ENCODE assay signal across 1 cellular context in the genomic region with DNA sequence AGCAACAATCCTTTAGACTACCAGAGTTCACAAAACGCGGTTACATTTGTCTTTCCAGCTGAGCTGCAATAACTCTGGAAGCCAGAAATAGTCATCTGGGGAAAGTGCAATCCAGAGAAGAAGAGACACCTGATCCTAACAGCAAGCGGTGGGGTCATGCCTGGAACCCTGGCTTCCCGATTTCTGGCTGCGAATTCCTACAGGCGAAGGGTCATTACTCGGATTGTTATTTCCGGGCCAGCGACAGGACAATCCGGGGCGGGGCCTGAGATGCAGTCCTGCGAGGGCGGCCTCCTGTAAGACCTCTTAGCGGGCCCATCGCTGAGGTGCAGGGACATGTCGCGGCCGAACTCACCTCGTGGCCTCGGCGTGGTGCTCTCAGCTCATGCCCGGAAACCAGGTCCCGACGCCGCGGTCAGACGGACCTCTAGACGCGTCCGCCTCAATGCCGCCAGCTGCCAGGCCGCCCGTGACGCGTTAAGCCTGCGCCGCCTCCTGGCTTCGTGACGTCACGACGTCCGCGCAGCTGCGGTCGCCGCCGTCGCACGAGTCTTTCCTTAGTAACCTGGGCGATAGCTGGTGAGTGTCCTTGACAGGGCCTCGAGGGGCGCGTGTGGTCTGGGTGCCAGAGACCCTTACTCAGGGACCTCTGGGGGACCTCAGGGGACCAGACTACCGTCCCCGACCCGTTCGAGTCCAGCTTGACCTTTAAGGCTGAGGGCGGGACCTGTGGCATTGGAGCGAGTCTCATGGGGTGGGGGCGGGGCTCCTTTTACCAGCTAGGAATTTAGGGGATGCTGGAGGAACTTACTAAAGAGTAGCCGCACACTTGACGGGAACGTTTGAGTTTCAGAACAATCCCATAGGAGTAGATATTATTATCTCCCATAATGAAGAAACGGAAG.
TF ChIP-seq lines count a peak whose summit lies in the region.

A gene with protein sequence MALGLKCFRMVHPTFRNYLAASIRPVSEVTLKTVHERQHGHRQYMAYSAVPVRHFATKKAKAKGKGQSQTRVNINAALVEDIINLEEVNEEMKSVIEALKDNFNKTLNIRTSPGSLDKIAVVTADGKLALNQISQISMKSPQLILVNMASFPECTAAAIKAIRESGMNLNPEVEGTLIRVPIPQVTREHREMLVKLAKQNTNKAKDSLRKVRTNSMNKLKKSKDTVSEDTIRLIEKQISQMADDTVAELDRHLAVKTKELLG (plus strand): TSS at position 523 of the 905 bp plus-strand sequence. CDS start 6,010 bp downstream, outside the sequence.
A gene with protein sequence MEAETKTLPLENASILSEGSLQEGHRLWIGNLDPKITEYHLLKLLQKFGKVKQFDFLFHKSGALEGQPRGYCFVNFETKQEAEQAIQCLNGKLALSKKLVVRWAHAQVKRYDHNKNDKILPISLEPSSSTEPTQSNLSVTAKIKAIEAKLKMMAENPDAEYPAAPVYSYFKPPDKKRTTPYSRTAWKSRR (minus strand): TSS at position 481 of the 905 bp plus-strand sequence. CDS start 3,348 bp downstream, outside the sequence.

TF ChIP-seq in HepG2, 621 proteins besides CTCF, POLR2A, EP300 and RAD21 (continues in another document):
- peak; percentile 23; the same call in 1 of the 2 replicates for TF ChIP-seq KLF9 (CRISPR knock-in tag; IDR thresholded peaks at IDR 0.05; ENCODE audit: low read depth)
- TF ChIP-seq ZNF605 (CRISPR knock-in tag; IDR thresholded peaks at IDR 0.05), result peak; percentile 98
- peak; percentile 81; the same call in 1 of the 2 replicates for TF ChIP-seq ZSCAN22 (CRISPR knock-in tag; IDR thresholded peaks at IDR 0.05)
- TF ChIP-seq, protein P1, sequence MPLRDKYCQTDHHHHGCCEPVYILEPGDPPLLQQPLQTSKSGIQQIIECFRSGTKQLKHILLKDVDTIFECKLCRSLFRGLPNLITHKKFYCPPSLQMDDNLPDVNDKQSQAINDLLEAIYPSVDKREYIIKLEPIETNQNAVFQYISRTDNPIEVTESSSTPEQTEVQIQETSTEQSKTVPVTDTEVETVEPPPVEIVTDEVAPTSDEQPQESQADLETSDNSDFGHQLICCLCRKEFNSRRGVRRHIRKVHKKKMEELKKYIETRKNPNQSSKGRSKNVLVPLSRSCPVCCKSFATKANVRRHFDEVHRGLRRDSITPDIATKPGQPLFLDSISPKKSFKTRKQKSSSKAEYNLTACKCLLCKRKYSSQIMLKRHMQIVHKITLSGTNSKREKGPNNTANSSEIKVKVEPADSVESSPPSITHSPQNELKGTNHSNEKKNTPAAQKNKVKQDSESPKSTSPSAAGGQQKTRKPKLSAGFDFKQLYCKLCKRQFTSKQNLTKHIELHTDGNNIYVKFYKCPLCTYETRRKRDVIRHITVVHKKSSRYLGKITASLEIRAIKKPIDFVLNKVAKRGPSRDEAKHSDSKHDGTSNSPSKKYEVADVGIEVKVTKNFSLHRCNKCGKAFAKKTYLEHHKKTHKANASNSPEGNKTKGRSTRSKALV (CRISPR knock-in tag; IDR thresholded peaks at IDR 0.05), result no peak
- TF ChIP-seq ZNF660 (CRISPR knock-in tag; IDR thresholded peaks at IDR 0.05; ENCODE audit: borderline replicate concordance, low read depth), result no peak
- TF ChIP-seq, protein P2, sequence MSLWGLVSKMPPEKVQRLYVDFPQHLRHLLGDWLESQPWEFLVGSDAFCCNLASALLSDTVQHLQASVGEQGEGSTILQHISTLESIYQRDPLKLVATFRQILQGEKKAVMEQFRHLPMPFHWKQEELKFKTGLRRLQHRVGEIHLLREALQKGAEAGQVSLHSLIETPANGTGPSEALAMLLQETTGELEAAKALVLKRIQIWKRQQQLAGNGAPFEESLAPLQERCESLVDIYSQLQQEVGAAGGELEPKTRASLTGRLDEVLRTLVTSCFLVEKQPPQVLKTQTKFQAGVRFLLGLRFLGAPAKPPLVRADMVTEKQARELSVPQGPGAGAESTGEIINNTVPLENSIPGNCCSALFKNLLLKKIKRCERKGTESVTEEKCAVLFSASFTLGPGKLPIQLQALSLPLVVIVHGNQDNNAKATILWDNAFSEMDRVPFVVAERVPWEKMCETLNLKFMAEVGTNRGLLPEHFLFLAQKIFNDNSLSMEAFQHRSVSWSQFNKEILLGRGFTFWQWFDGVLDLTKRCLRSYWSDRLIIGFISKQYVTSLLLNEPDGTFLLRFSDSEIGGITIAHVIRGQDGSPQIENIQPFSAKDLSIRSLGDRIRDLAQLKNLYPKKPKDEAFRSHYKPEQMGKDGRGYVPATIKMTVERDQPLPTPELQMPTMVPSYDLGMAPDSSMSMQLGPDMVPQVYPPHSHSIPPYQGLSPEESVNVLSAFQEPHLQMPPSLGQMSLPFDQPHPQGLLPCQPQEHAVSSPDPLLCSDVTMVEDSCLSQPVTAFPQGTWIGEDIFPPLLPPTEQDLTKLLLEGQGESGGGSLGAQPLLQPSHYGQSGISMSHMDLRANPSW (CRISPR knock-in tag; IDR thresholded peaks at IDR 0.05; ENCODE audit: borderline replicate concordance), result no peak
- TF ChIP-seq ZNF264 (CRISPR knock-in tag; IDR thresholded peaks at IDR 0.05), result peak; percentile 27; the same call in 1 of the 2 replicates
- no peak for TF ChIP-seq MAFG (CRISPR knock-in tag; IDR thresholded peaks at IDR 0.05)
- TF ChIP-seq ZC3H13 (CRISPR knock-in tag; IDR thresholded peaks at IDR 0.05), result 0 out of 2 replicates have a peak, but pooled peaks have one; percentile 54
- TF ChIP-seq ZNF788 (CRISPR knock-in tag; IDR thresholded peaks at IDR 0.05; ENCODE audit: borderline replicate concordance), result peak; percentile 98; the same call in 1 of the 2 replicates
- no peak for TF ChIP-seq SNRNP70 (IDR thresholded peaks at IDR 0.05; ENCODE audit: low read depth, low read length)
- peak; percentile 84; the same call in 1 of the 2 replicates for TF ChIP-seq ZNF431 (CRISPR knock-in tag; IDR thresholded peaks at IDR 0.05; ENCODE audit: borderline replicate concordance, low read depth)
- TF ChIP-seq, protein P3, sequence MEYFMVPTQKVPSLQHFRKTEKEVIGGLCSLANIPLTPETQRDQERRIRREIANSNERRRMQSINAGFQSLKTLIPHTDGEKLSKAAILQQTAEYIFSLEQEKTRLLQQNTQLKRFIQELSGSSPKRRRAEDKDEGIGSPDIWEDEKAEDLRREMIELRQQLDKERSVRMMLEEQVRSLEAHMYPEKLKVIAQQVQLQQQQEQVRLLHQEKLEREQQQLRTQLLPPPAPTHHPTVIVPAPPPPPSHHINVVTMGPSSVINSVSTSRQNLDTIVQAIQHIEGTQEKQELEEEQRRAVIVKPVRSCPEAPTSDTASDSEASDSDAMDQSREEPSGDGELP (IDR thresholded peaks at IDR 0.05; ENCODE audit: borderline replicate concordance, low read depth), result peak; percentile 89; the same call in 1 of the 2 replicates
- no peak for TF ChIP-seq ZNF468 (CRISPR knock-in tag; IDR thresholded peaks at IDR 0.05)
- no peak for TF ChIP-seq ZNF644 (CRISPR knock-in tag; IDR thresholded peaks at IDR 0.05; ENCODE audit: low read depth)
- TF ChIP-seq, protein P4, sequence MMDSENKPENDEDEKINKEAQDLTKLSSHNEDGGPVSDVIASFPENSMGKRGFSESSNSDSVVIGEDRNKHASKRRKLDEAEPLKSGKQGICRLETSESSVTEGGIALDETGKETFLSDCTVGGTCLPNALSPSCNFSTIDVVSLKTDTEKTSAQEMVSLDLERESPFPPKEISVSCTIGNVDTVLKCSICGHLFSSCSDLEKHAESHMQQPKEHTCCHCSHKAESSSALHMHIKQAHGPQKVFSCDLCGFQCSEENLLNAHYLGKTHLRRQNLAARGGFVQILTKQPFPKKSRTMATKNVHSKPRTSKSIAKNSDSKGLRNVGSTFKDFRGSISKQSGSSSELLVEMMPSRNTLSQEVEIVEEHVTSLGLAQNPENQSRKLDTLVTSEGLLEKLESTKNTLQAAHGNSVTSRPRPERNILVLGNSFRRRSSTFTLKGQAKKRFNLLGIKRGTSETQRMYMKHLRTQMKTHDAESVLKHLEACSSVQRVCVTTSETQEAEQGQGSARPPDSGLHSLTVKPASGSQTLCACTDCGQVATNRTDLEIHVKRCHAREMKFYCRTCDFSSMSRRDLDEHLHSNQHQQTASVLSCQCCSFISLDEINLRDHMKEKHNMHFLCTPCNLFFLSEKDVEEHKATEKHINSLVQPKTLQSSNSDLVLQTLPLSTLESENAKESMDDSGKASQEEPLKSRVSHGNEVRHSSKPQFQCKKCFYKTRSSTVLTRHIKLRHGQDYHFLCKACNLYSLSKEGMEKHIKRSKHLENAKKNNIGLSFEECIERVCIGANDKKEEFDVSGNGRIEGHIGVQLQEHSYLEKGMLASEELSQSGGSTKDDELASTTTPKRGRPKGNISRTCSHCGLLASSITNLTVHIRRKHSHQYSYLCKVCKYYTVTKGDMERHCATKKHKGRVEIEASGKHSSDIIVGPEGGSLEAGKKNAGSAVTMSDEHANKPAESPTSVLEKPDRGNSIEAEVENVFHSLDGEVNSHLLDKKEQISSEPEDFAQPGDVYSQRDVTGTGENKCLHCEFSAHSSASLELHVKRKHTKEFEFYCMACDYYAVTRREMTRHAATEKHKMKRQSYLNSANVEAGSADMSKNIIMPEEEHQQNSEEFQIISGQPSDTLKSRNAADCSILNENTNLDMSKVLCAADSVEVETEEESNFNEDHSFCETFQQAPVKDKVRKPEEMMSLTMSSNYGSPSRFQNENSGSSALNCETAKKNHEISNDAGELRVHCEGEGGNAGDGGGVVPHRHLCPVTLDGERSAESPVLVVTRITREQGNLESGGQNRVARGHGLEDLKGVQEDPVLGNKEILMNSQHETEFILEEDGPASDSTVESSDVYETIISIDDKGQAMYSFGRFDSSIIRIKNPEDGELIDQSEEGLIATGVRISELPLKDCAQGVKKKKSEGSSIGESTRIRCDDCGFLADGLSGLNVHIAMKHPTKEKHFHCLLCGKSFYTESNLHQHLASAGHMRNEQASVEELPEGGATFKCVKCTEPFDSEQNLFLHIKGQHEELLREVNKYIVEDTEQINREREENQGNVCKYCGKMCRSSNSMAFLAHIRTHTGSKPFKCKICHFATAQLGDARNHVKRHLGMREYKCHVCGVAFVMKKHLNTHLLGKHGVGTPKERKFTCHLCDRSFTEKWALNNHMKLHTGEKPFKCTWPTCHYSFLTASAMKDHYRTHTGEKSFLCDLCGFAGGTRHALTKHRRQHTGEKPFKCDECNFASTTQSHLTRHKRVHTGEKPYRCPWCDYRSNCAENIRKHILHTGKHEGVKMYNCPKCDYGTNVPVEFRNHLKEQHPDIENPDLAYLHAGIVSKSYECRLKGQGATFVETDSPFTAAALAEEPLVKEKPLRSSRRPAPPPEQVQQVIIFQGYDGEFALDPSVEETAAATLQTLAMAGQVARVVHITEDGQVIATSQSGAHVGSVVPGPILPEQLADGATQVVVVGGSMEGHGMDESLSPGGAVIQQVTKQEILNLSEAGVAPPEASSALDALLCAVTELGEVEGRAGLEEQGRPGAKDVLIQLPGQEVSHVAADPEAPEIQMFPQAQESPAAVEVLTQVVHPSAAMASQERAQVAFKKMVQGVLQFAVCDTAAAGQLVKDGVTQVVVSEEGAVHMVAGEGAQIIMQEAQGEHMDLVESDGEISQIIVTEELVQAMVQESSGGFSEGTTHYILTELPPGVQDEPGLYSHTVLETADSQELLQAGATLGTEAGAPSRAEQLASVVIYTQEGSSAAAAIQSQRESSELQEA (CRISPR knock-in tag; IDR thresholded peaks at IDR 0.05; ENCODE audit: not compliant biosample characterization), result no peak
- no peak for TF ChIP-seq SRSF9 (IDR thresholded peaks at IDR 0.05; ENCODE audit: borderline replicate concordance, insufficient read depth, low read depth, low read length, poor library complexity, severe bottlenecking)
- TF ChIP-seq NFE2L1 (CRISPR knock-in tag; IDR thresholded peaks at IDR 0.05; ENCODE audit: borderline replicate concordance), result peak; percentile 40; the same call in 1 of the 2 replicates
- TF ChIP-seq, protein P5, sequence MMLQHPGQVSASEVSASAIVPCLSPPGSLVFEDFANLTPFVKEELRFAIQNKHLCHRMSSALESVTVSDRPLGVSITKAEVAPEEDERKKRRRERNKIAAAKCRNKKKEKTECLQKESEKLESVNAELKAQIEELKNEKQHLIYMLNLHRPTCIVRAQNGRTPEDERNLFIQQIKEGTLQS (CRISPR knock-in tag; IDR thresholded peaks at IDR 0.05), result peak; percentile 68
- TF ChIP-seq, protein P6, sequence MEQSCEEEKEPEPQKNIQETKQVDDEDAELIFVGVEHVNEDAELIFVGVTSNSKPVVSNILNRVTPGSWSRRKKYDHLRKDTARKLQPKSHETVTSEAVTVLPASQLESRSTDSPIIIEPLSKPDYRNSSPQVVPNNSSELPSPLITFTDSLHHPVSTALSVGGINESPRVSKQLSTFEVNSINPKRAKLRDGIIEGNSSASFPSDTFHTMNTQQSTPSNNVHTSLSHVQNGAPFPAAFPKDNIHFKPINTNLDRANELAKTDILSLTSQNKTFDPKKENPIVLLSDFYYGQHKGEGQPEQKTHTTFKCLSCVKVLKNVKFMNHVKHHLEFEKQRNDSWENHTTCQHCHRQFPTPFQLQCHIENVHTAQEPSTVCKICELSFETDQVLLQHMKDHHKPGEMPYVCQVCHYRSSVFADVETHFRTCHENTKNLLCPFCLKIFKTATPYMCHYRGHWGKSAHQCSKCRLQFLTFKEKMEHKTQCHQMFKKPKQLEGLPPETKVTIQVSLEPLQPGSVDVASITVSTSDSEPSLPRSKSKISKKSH (CRISPR knock-in tag; IDR thresholded peaks at IDR 0.05; ENCODE audit: borderline replicate concordance), result peak; percentile 91
- no peak for TF ChIP-seq CEBPB (IDR thresholded peaks at IDR 0.05; ENCODE audit: borderline replicate concordance, low read depth, low read length)
- TF ChIP-seq ZNF329 (CRISPR knock-in tag; IDR thresholded peaks at IDR 0.05; ENCODE audit: low read depth), result no peak
- peak; percentile 90 for TF ChIP-seq ZNF83 (CRISPR knock-in tag; IDR thresholded peaks at IDR 0.05; ENCODE audit: borderline replicate concordance)
- peak; percentile 99 for TF ChIP-seq SRY (CRISPR knock-in tag; IDR thresholded peaks at IDR 0.05)
- peak; percentile 87; the same call in 1 of the 2 replicates for TF ChIP-seq CBX5 (CRISPR knock-in tag; IDR thresholded peaks at IDR 0.05; ENCODE audit: borderline replicate concordance)
- TF ChIP-seq KDM5A (IDR thresholded peaks at IDR 0.05; ENCODE audit: borderline replicate concordance, low read length), result peak; percentile 90; the same call in 1 of the 2 replicates
- 0 out of 2 replicates have a peak, but pooled peaks have one; percentile 36 for TF ChIP-seq MIXL1 (CRISPR knock-in tag; IDR thresholded peaks at IDR 0.05)
- no peak for TF ChIP-seq ZNF24 (IDR thresholded peaks at IDR 0.05)
- peak; percentile 75 for TF ChIP-seq POLR2AphosphoS5 (IDR thresholded peaks at IDR 0.05; ENCODE audit: low read depth, low read length)
- peak; percentile 93; the same call in 1 of the 2 replicates for TF ChIP-seq BRCA1 (CRISPR knock-in tag; IDR thresholded peaks at IDR 0.05)
- 0 out of 2 replicates have a peak, but pooled peaks have one; percentile 91 for TF ChIP-seq ZNF577 (CRISPR knock-in tag; IDR thresholded peaks at IDR 0.05; ENCODE audit: borderline replicate concordance, low read depth)
- TF ChIP-seq ZNF557 (CRISPR knock-in tag; IDR thresholded peaks at IDR 0.05), result no peak; the same call in 1 of the 2 replicates
- TF ChIP-seq, protein P7, sequence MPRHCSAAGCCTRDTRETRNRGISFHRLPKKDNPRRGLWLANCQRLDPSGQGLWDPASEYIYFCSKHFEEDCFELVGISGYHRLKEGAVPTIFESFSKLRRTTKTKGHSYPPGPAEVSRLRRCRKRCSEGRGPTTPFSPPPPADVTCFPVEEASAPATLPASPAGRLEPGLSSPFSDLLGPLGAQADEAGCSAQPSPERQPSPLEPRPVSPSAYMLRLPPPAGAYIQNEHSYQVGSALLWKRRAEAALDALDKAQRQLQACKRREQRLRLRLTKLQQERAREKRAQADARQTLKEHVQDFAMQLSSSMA (CRISPR knock-in tag; IDR thresholded peaks at IDR 0.05), result peak; percentile 93; the same call in 1 of the 2 replicates
- TF ChIP-seq ZNF430 (CRISPR knock-in tag; IDR thresholded peaks at IDR 0.05), result peak; percentile 90; the same call in 1 of the 2 replicates
- no peak for TF ChIP-seq HHEX (CRISPR knock-in tag; IDR thresholded peaks at IDR 0.05)
- TF ChIP-seq ZNF205 (CRISPR knock-in tag; IDR thresholded peaks at IDR 0.05), result peak; percentile 72
- peak; percentile 96 for TF ChIP-seq ZNF354B (CRISPR knock-in tag; IDR thresholded peaks at IDR 0.05)
- peak; percentile 64; the same call in 1 of the 2 replicates for TF ChIP-seq NR2F2 (IDR thresholded peaks at IDR 0.05; ENCODE audit: borderline replicate concordance, low read depth)
